In genomic region chr3:179276743-179277142, GRCh38 we compare ENCODE assay signal across 39 cellular contexts.
"Had no signal": no experiment of that assay in that cellular context is flagged by ENCODE, and none has a peak within 500 bp of the region (broad histone marks: within the 10 kb centered on the region; RNA-seq: fewer than 3 reads in every experiment).

No MANE protein-coding gene starts in this region.

- H3K9me3 Mint-ChIP-seq: activated naive CD4-positive, alpha-beta T cell treated with anti-CD3 and anti-CD28 coated beads for 36 hours; activated naive CD4-positive, alpha-beta T cell treated with anti-CD3 and anti-CD28 coated beads, Interleukin-2, amount 10 ng/mL, durations not matched to agents 7 days and 5 days; activated naive CD4-positive, alpha-beta T cell treated with anti-CD3 and anti-CD28 coated beads, Interleukin-2, amount 50 U/mL, for 24 hours; activated naive CD4-positive, alpha-beta T cell treated with anti-CD3 and anti-CD28 coated beads, Interleukin-2, amount 50 U/mL, for 72 hours; activated naive CD8-positive, alpha-beta T cell treated with anti-CD3 and anti-CD28 coated beads for 36 hours; activated naive CD8-positive, alpha-beta T cell treated with anti-CD3 and anti-CD28 coated beads, Interleukin-2, amount 10 ng/mL, durations not matched to agents 7 days and 5 days; activated naive CD8-positive, alpha-beta T cell treated with anti-CD3 and anti-CD28 coated beads, Interleukin-2, amount 50 U/mL, for 24 hours; activated T-cell treated with anti-CD3 and anti-CD28 coated beads, Interleukin-2, amount 50 U/mL, for 24 hours; activated T-cell treated with anti-CD3 and anti-CD28 coated beads, Interleukin-2, amount 50 U/mL, for 4 hours; activated T-cell treated with anti-CD3 and anti-CD28 coated beads, Interleukin-2, amount 50 U/mL, for 72 hours; activated T-helper 1 cell treated with anti-CD3 and anti-CD28 coated beads, Interleukin-12 subunit alpha, Interleukin-12 subunit beta, Interleukin-2, Interleukin-4 antibody, amounts not matched to agents 30 ng/mL and 10 ng/mL and 1 ng/mL, durations not matched to agents 14 hours and 24 hours and 36 hours; activated T-helper 17 cell treated with anti-CD3 and anti-CD28 coated beads, Interleukin-2, amount 50 U/mL, for 72 hours; activated T-helper 2 cell treated with anti-CD3 and anti-CD28 coated beads, Interferon-gamma antibody, Interleukin-2, Interleukin-4, amounts not matched to agents 10 μg/mL and 5 μg/mL and 100 μg/mL, durations not matched to agents 14 hours and 24 hours and 36 hours; brain; central memory CD8-positive, alpha-beta T cell had no signal

- FAIRE-seq: astrocyte, bronchial epithelial cell had no signal

- H3K27me3 ChIP-seq: adrenal gland, ascending aorta, body of pancreas, brain microvascular endothelial cell, breast epithelium, cardiac muscle cell had no signal

- ATAC-seq: activated naive CD4-positive, alpha-beta T cell treated with anti-CD3 and anti-CD28 coated beads, Interleukin-2, amount 50 U/mL, for 72 hours; activated naive CD8-positive, alpha-beta T cell treated with anti-CD3 and anti-CD28 coated beads, Interleukin-2, amount 50 U/mL, for 24 hours; activated T-cell treated with anti-CD3 and anti-CD28 coated beads, Interleukin-2, amount 50 U/mL, for 4 hours; activated T-cell treated with anti-CD3 and anti-CD28 coated beads, Interleukin-2, amount 50 U/mL, for 72 hours; activated T-helper 17 cell treated with anti-CD3 and anti-CD28 coated beads, Interleukin-2, amount 50 U/mL, for 72 hours; body of pancreas had no signal

- H3K4me3 ChIP-seq: adrenal gland, ascending aorta, body of pancreas, breast epithelium, cardiac muscle cell had no signal

- H3K4me1 ChIP-seq: adrenal gland, ascending aorta, body of pancreas, breast epithelium had no signal

- H3K27ac ChIP-seq: adrenal gland, ascending aorta, body of pancreas, brain microvascular endothelial cell, breast epithelium, cardiac muscle cell had no signal

- H3K4me3 Mint-ChIP-seq: activated naive CD4-positive, alpha-beta T cell treated with anti-CD3 and anti-CD28 coated beads for 36 hours; activated naive CD4-positive, alpha-beta T cell treated with anti-CD3 and anti-CD28 coated beads, Interleukin-2, amount 10 ng/mL, durations not matched to agents 7 days and 5 days; activated naive CD4-positive, alpha-beta T cell treated with anti-CD3 and anti-CD28 coated beads, Interleukin-2, amount 50 U/mL, for 24 hours; activated naive CD8-positive, alpha-beta T cell; activated naive CD8-positive, alpha-beta T cell treated with anti-CD3 and anti-CD28 coated beads for 36 hours; activated naive CD8-positive, alpha-beta T cell treated with anti-CD3 and anti-CD28 coated beads, Interleukin-2, amount 10 ng/mL, durations not matched to agents 7 days and 5 days; activated naive CD8-positive, alpha-beta T cell treated with anti-CD3 and anti-CD28 coated beads, Interleukin-2, amount 50 U/mL, for 24 hours; activated T-cell treated with anti-CD3 and anti-CD28 coated beads, Interleukin-2, amount 50 U/mL, for 24 hours; activated T-cell treated with anti-CD3 and anti-CD28 coated beads, Interleukin-2, amount 50 U/mL, for 4 hours; activated T-cell treated with anti-CD3 and anti-CD28 coated beads, Interleukin-2, amount 50 U/mL, for 72 hours; activated T-helper 1 cell treated with anti-CD3 and anti-CD28 coated beads, Interleukin-12 subunit alpha, Interleukin-12 subunit beta, Interleukin-2, Interleukin-4 antibody, amounts not matched to agents 30 ng/mL and 10 ng/mL and 1 ng/mL, durations not matched to agents 14 hours and 24 hours and 36 hours; activated T-helper 17 cell treated with anti-CD3 and anti-CD28 coated beads, Interleukin-2, amount 50 U/mL, for 72 hours; brain; central memory CD8-positive, alpha-beta T cell had no signal

- H3K9me3 ChIP-seq: adrenal gland, ascending aorta, body of pancreas, breast epithelium had no signal

- H3K4me1 Mint-ChIP-seq: activated naive CD4-positive, alpha-beta T cell treated with anti-CD3 and anti-CD28 coated beads, Interleukin-2, amount 10 ng/mL, durations not matched to agents 7 days and 5 days; activated naive CD4-positive, alpha-beta T cell treated with anti-CD3 and anti-CD28 coated beads, Interleukin-2, amount 50 U/mL, for 24 hours; activated T-helper 17 cell treated with anti-CD3 and anti-CD28 coated beads, Interleukin-2, amount 50 U/mL, for 72 hours; central memory CD8-positive, alpha-beta T cell had no signal

- H3K27ac Mint-ChIP-seq: activated naive CD4-positive, alpha-beta T cell treated with anti-CD3 and anti-CD28 coated beads for 36 hours; activated naive CD4-positive, alpha-beta T cell treated with anti-CD3 and anti-CD28 coated beads, Interleukin-2, amount 10 ng/mL, durations not matched to agents 7 days and 5 days; activated naive CD4-positive, alpha-beta T cell treated with anti-CD3 and anti-CD28 coated beads, Interleukin-2, amount 50 U/mL, for 24 hours; activated naive CD4-positive, alpha-beta T cell treated with anti-CD3 and anti-CD28 coated beads, Interleukin-2, amount 50 U/mL, for 72 hours; activated naive CD8-positive, alpha-beta T cell; activated naive CD8-positive, alpha-beta T cell treated with anti-CD3 and anti-CD28 coated beads for 36 hours; activated naive CD8-positive, alpha-beta T cell treated with anti-CD3 and anti-CD28 coated beads, Interleukin-2, amount 10 ng/mL, durations not matched to agents 7 days and 5 days; activated naive CD8-positive, alpha-beta T cell treated with anti-CD3 and anti-CD28 coated beads, Interleukin-2, amount 50 U/mL, for 24 hours; activated T-cell treated with anti-CD3 and anti-CD28 coated beads, Interleukin-2, amount 50 U/mL, for 24 hours; activated T-cell treated with anti-CD3 and anti-CD28 coated beads, Interleukin-2, amount 50 U/mL, for 72 hours; activated T-helper 1 cell treated with anti-CD3 and anti-CD28 coated beads, Interleukin-12 subunit alpha, Interleukin-12 subunit beta, Interleukin-2, Interleukin-4 antibody, amounts not matched to agents 30 ng/mL and 10 ng/mL and 1 ng/mL, durations not matched to agents 14 hours and 24 hours and 36 hours; activated T-helper 17 cell treated with anti-CD3 and anti-CD28 coated beads, Interleukin-2, amount 50 U/mL, for 72 hours; activated T-helper 2 cell treated with anti-CD3 and anti-CD28 coated beads, Interferon-gamma antibody, Interleukin-2, Interleukin-4, amounts not matched to agents 10 μg/mL and 5 μg/mL and 100 μg/mL, durations not matched to agents 14 hours and 24 hours and 36 hours; brain had no signal

- H3K36me3 Mint-ChIP-seq: activated naive CD4-positive, alpha-beta T cell treated with anti-CD3 and anti-CD28 coated beads, Interleukin-2, amount 10 ng/mL, durations not matched to agents 7 days and 5 days; activated naive CD4-positive, alpha-beta T cell treated with anti-CD3 and anti-CD28 coated beads, Interleukin-2, amount 50 U/mL, for 24 hours; activated naive CD4-positive, alpha-beta T cell treated with anti-CD3 and anti-CD28 coated beads, Interleukin-2, amount 50 U/mL, for 72 hours; activated naive CD8-positive, alpha-beta T cell; activated naive CD8-positive, alpha-beta T cell treated with anti-CD3 and anti-CD28 coated beads for 36 hours; activated naive CD8-positive, alpha-beta T cell treated with anti-CD3 and anti-CD28 coated beads, Interleukin-2, amount 10 ng/mL, durations not matched to agents 7 days and 5 days; brain had no signal

- H3K27me3 Mint-ChIP-seq: activated naive CD8-positive, alpha-beta T cell treated with anti-CD3 and anti-CD28 coated beads, Interleukin-2, amount 50 U/mL, for 24 hours; brain had no signal

- H3K36me3 ChIP-seq: adrenal gland, ascending aorta, brain microvascular endothelial cell, breast epithelium, cardiac muscle cell had no signal

- DNase-seq: activated effector memory CD4-positive, alpha-beta T cell treated with anti-CD3 and anti-CD28 coated beads, Interleukin-2, amount 50 U/mL, for 16 hours; activated effector memory CD4-positive, alpha-beta T cell treated with Interleukin-2 at 50 U/mL for 16 hours; activated gamma-delta T cell; activated gamma-delta T cell treated with Interleukin-2 at 50 U/mL for 16 hours; activated naive CD4-positive, alpha-beta T cell; activated naive CD4-positive, alpha-beta T cell treated with anti-CD3 and anti-CD28 coated beads for 36 hours; activated naive CD4-positive, alpha-beta T cell treated with anti-CD3 and anti-CD28 coated beads, Interleukin-2, amount 10 ng/mL, durations not matched to agents 7 days and 5 days; activated naive CD4-positive, alpha-beta T cell treated with anti-CD3 and anti-CD28 coated beads, Interleukin-2, amount 50 U/mL, for 16 hours; activated naive CD4-positive, alpha-beta T cell treated with Interleukin-2 at 50 U/mL for 16 hours; activated naive CD8-positive, alpha-beta T cell treated with anti-CD3 and anti-CD28 coated beads for 36 hours; activated naive CD8-positive, alpha-beta T cell treated with anti-CD3 and anti-CD28 coated beads, Interleukin-2, amount 10 ng/mL, durations not matched to agents 7 days and 5 days; activated naive CD8-positive, alpha-beta T cell treated with anti-CD3 and anti-CD28 coated beads, Interleukin-2, amount 50 U/mL, for 24 hours; activated T-cell treated with anti-CD3 and anti-CD28 coated beads, Interleukin-2, amount 50 U/mL, for 24 hours; activated T-cell treated with anti-CD3 and anti-CD28 coated beads, Interleukin-2, amount 50 U/mL, for 4 hours; activated T-cell treated with anti-CD3 and anti-CD28 coated beads, Interleukin-2, amount 50 U/mL, for 48 hours; activated T-cell treated with anti-CD3 and anti-CD28 coated beads, Interleukin-2, amount 50 U/mL, for 72 hours; adrenal gland; amniotic stem cell; amygdala; anterior cingulate cortex; aorta; body of pancreas; brain microvascular endothelial cell; caudate nucleus; central memory CD4-positive, alpha-beta T cell; cerebellar nuclear complex had no signal
